ENCODE assay signal across 13 cellular contexts in genomic region chr12:25615119-25615518, GRCh38.
DNase-seq lines count a peak whose midpoint lies in the region; FAIRE-seq and TF ChIP-seq lines count a peak whose summit lies in the region.
"Had no signal": no experiment of that assay in that cellular context is flagged by ENCODE, and none has a peak within 500 bp of the region (broad histone marks: within the 10 kb centered on the region; RNA-seq: fewer than 3 reads in every experiment).

No MANE protein-coding gene starts in this region.

- no peak overlapping the region for H3K4me2 ChIP-seq in astrocyte (ENCODE audit: low read length)

- H3K36me3 Mint-ChIP-seq in astrocyte (ENCODE audit: low read depth, unreplicated experiment) = no peaks in the 10 kb centered on the region

- H3K79me2 ChIP-seq in astrocyte (ENCODE audit: insufficient read depth, low read length) = no peaks in the 10 kb centered on the region

- no peaks in the 10 kb centered on the region for H3K4me1 ChIP-seq in astrocyte (ENCODE audit: insufficient read depth, low read length)
- H3K4me1 ChIP-seq in left ventricle myocardium inferior = no peaks in the 10 kb centered on the region

- H3K27ac ChIP-seq in astrocyte (ENCODE audit: low read depth, low read length) (peak overlapping the region; percentile 21), left ventricle myocardium inferior (replicated peaks) (no peak overlapping the region)

- peak; percentile 39 for FAIRE-seq in astrocyte (lab: Jason Lieb, UNC)
- no peak for FAIRE-seq in GM12891 (lab: Jason Lieb, UNC)
- FAIRE-seq: islet of Langerhans had no signal

- peak; percentile 83 for DNase-seq in AG09319 (ENCODE audit: extremely low read depth, low read depth)
- peak; percentile 14 for DNase-seq in LoVo (ENCODE audit: low spot score)
- peak; percentile 89 for DNase-seq in astrocyte (ENCODE audit: low read depth)
- peak; percentile 97 for DNase-seq in iris pigment epithelial cell (ENCODE audit: low read depth)
- DNase-seq in GM12891 (ENCODE audit: insufficient read length, low spot score) = no peak
- no peak for DNase-seq in OCI-M2 (lab: John Stamatoyannopoulos, UW; ENCODE audit: unreplicated experiment)
- DNase-seq in left ventricle myocardium inferior = no peak
- no peak for DNase-seq in superior temporal gyrus (ENCODE audit: extremely low spot score)
- DNase-seq: MM.1S; SHP77 treated with DMSO at 0.1 percent for 48 hours; stimulated activated naive CD4-positive, alpha-beta T cell had no signal

- H3K4me3 Mint-ChIP-seq in astrocyte (ENCODE audit: unreplicated experiment) = no peak overlapping the region
- H3K4me3 Mint-ChIP-seq: central memory CD8-positive, alpha-beta T cell had no signal

- H3K9me3 ChIP-seq in astrocyte (ENCODE audit: insufficient read depth, low read depth, low read length) (no peaks in the 10 kb centered on the region), left ventricle myocardium inferior (replicated peaks) (no peaks in the 10 kb centered on the region)

- intact Hi-C loops in left ventricle myocardium inferior (cut with micrococcal nuclease) = no loop called here

- H3K36me3 ChIP-seq in astrocyte (ENCODE audit: insufficient read depth, low read length) (no peaks in the 10 kb centered on the region), left ventricle myocardium inferior (no peaks in the 10 kb centered on the region)

- H2AFZ ChIP-seq in astrocyte (ENCODE audit: low read depth, low read length) = peak overlapping the region; percentile 18

- H3K4me3 ChIP-seq in astrocyte (ENCODE audit: insufficient read depth, low read depth, low read length) (no peak overlapping the region), left ventricle myocardium inferior (no peak overlapping the region)

- H3K9ac ChIP-seq in astrocyte (ENCODE audit: low read length) = no peak overlapping the region

- H4K20me1 ChIP-seq in astrocyte (ENCODE audit: insufficient read depth, low read length) = no peaks in the 10 kb centered on the region

- TF ChIP-seq POLR2A in GM12891 (IDR thresholded peaks at IDR 0.05; ENCODE audit: low read depth, low read length) = no peak

- H3K4me1 Mint-ChIP-seq in astrocyte (ENCODE audit: low read depth, unreplicated experiment) = peaks cover 5% of the 10 kb centered on the region
- H3K4me1 Mint-ChIP-seq: central memory CD8-positive, alpha-beta T cell had no signal

- TF ChIP-seq CTCF in AG09319 (IDR thresholded peaks at IDR 0.05; ENCODE audit: low read depth, low read length) = no peak
- no peak for TF ChIP-seq CTCF in astrocyte (IDR thresholded peaks at IDR 0.05; ENCODE audit: insufficient read depth, low read depth, low read length)
- no peak for TF ChIP-seq CTCF in left ventricle myocardium inferior (IDR thresholded peaks at IDR 0.05; ENCODE audit: borderline replicate concordance)

- peaks cover 9% of the 10 kb centered on the region for H3K27me3 Mint-ChIP-seq in astrocyte (ENCODE audit: low read depth, unreplicated experiment)

- H3K27ac Mint-ChIP-seq in astrocyte (ENCODE audit: unreplicated experiment) = peak overlapping the region; percentile 79

- H3K27me3 ChIP-seq in astrocyte (ENCODE audit: insufficient read depth, low read length) (no peaks in the 10 kb centered on the region), left ventricle myocardium inferior (ENCODE audit: low read depth) (peaks cover 6% of the 10 kb centered on the region)

- H3K9me3 Mint-ChIP-seq in astrocyte (ENCODE audit: unreplicated experiment) = no peaks in the 10 kb centered on the region

TF ChIP-seq in GM12891, 5 proteins besides CTCF, POLR2A, EP300 and RAD21:
- TF ChIP-seq PAX5 (IDR thresholded peaks at IDR 0.05; ENCODE audit: insufficient read depth, low read length, severe bottlenecking) (no peak), POU2F2 (IDR thresholded peaks at IDR 0.05; ENCODE audit: low read depth, low read length) (no peak), TAF1 (IDR thresholded peaks at IDR 0.05; ENCODE audit: low read depth, low read length) (no peak), SPI1 (IDR thresholded peaks at IDR 0.05; ENCODE audit: low read depth, low read length) (no peak), POLR2AphosphoS5 (IDR thresholded peaks at IDR 0.05; ENCODE audit: low read depth, low read length) (no peak)
TF ChIP-seq in GM12891: peak in this region for 0.

Comparison
In these comparisons a context has a peak if more than half of its experiments do, and no peak if none do; other contexts are left out.
1. DNase-seq: peak in AG09319 (single experiment), LoVo (single experiment), astrocyte (single experiment) and iris pigment epithelial cell (single experiment); none in GM12891 (single experiment), OCI-M2 (single experiment), left ventricle myocardium inferior (single experiment) and superior temporal gyrus (single experiment).